9 cellular contexts compared by ENCODE assay signal in genomic region chr16:56652600-56652999, GRCh38. TPM values are rescaled to one million over a fixed set of nuclear protein-coding genes. Genes with fewer than 3 reads are reported as not detected.
"Had no signal": no experiment of that assay in that cellular context is flagged by ENCODE, and none has a peak within 500 bp of the region (broad histone marks: within the 10 kb centered on the region; RNA-seq: fewer than 3 reads in every experiment).

No MANE protein-coding gene starts in this region.

- H3K4me3 ChIP-seq: K562 had no signal

- H3K27ac ChIP-seq: HL-60 had no signal

- DNase-seq: IMR-90, KBM-7, KG1 had no signal

RNA-seq across cellular contexts. Expression of gene MT1B, which starts 0.9 kb away (rescaled TPM):
- total RNA-seq: HT-29, HT1080, IMR-90, K562 had no signal
- polyA plus RNA-seq: HepG2, IgD-negative memory B cell, IMR-90, K562 had no signal

RNA-seq across cellular contexts. Expression of gene MT1F, which starts 5.2 kb away (rescaled TPM):
- total RNA-seq: HT1080, IMR-90 had no signal

RNA-seq across cellular contexts. Expression of gene MT1A, which starts 14.1 kb away (rescaled TPM):
- total RNA-seq: HT1080, IMR-90, K562 had no signal
- polyA plus RNA-seq: IgD-negative memory B cell had no signal

RNA-seq across cellular contexts. Expression of gene MT1G, which starts 15.3 kb away (rescaled TPM):
- total RNA-seq: IMR-90 had no signal
- polyA plus RNA-seq: IgD-negative memory B cell had no signal

RNA-seq across cellular contexts. Expression of gene MT1H, which starts 17.0 kb away (rescaled TPM):
- total RNA-seq: HT-29, HT1080, IMR-90, K562 had no signal
- polyA plus RNA-seq: HepG2, IgD-negative memory B cell, IMR-90 had no signal
